13 cellular contexts compared by ENCODE assay signal in genomic region chr6:54801669-54802068, GRCh38. TPM values are rescaled to one million over a fixed set of nuclear protein-coding genes. Genes with fewer than 3 reads are reported as not detected.
DNase-seq lines count a peak whose midpoint lies in the region; ATAC-seq and TF ChIP-seq lines count a peak whose summit lies in the region.
"Had no signal": no experiment of that assay in that cellular context is flagged by ENCODE, and none has a peak within 500 bp of the region (broad histone marks: within the 10 kb centered on the region; RNA-seq: fewer than 3 reads in every experiment).

No MANE protein-coding gene starts in this region.

- POLR2A ChIA-PET in MCF 10A (lab: Yijun Ruan, JAX) = interaction anchor here (0.6 to 1.8 kb wide), 7 partner anchors 37 to 193 kb away, joined by 3 to 13 read pairs (median 3); partner anchors contain the start of gene FAM83B
- POLR2A ChIA-PET in RWPE1 (lab: Yijun Ruan, JAX; ENCODE audit: low non-redundant PET) = no interaction called here

- H3K36me3 Mint-ChIP-seq in MCF 10A (ENCODE audit: insufficient read depth, unreplicated experiment) = no peaks in the 10 kb centered on the region
- no peaks in the 10 kb centered on the region for H3K36me3 Mint-ChIP-seq in type B pancreatic cell
- H3K36me3 Mint-ChIP-seq in glutamatergic neuron (ENCODE audit: unreplicated experiment) = no peaks in the 10 kb centered on the region

- no peaks in the 10 kb centered on the region for H3K27me3 Mint-ChIP-seq in MCF 10A (ENCODE audit: insufficient read depth, unreplicated experiment)
- no peaks in the 10 kb centered on the region for H3K27me3 Mint-ChIP-seq in type B pancreatic cell
- no peaks in the 10 kb centered on the region for H3K27me3 Mint-ChIP-seq in glutamatergic neuron (ENCODE audit: unreplicated experiment)
- H3K27me3 Mint-ChIP-seq: B cell had no signal

- BruUV-seq in MCF 10A (replicated peaks; lab: Mats Ljungman, UMichigan) = no TSS peak

- CTCF ChIA-PET in MCF 10A (lab: Yijun Ruan, JAX) (interaction anchor here (1.0 to 1.8 kb wide), 2 partner anchors 83 to 84 kb away, joined by 4 to 6 read pairs; no protein-coding TSS in a partner anchor), RWPE1 (lab: Yijun Ruan, JAX) (interaction anchor here (0.6 kb wide), 2 partner anchors 12 to 815 kb away, joined by 3 to 4 read pairs; no protein-coding TSS in a partner anchor)

- H3K27ac Mint-ChIP-seq in MCF 10A (ENCODE audit: low read depth, unreplicated experiment) (no peak overlapping the region), type B pancreatic cell (peak overlapping the region; percentile 77), glutamatergic neuron (ENCODE audit: unreplicated experiment) (no peak overlapping the region)
- H3K27ac Mint-ChIP-seq: B cell had no signal

- intact Hi-C loops in MCF 10A (cut with micrococcal nuclease) = loop anchor here (2.0 kb wide), 1 partner anchor 45 kb away; the partner anchor contains the start of gene FAM83B
- intact Hi-C loops in breast epithelium (cut with DNase I; ENCODE audit: low total_unique reads) = no loop called here

- ATAC-seq in HG02852 (IDR thresholded peaks at IDR 0.05; ENCODE audit: unreplicated experiment) = no peak

- H3K9me3 ChIP-seq in breast epithelium = peaks cover 0 to 9% of the 10 kb centered on the region in 2 donors

- H3K4me1 Mint-ChIP-seq in MCF 10A (ENCODE audit: insufficient read depth, unreplicated experiment) = peaks cover 8% of the 10 kb centered on the region
- no peaks in the 10 kb centered on the region for H3K4me1 Mint-ChIP-seq in type B pancreatic cell (ENCODE audit: unreplicated experiment)
- no peaks in the 10 kb centered on the region for H3K4me1 Mint-ChIP-seq in glutamatergic neuron (ENCODE audit: low read depth, unreplicated experiment)
- H3K4me1 Mint-ChIP-seq: B cell had no signal

- peak; percentile 81 for DNase-seq in MCF 10A (ENCODE audit: unreplicated experiment)
- DNase-seq in breast epithelium (ENCODE audit: low spot score in 2 of 2) = no peak
- DNase-seq in RWPE1 (ENCODE audit: low spot score) = peak; percentile 82
- DNase-seq in fibroblast of villous mesenchyme (ENCODE audit: low read depth) = peak; percentile 91
- DNase-seq in type B pancreatic cell (ENCODE audit: extremely low spot score, unreplicated experiment) = no peak
- no peak for DNase-seq in NCI-H2196 treated with DMSO at 0.1 percent for 48 hours (lab: John Stamatoyannopoulos, UW; ENCODE audit: unreplicated experiment)
- no peak for DNase-seq in glutamatergic neuron
- DNase-seq: activated T-cell treated with anti-CD3 and anti-CD28 coated beads, Interleukin-2, amount 50 U/mL, for 1 hour; cortex of kidney; NCI-H345; nucleus accumbens had no signal

- no peak overlapping the region for H3K4me3 ChIP-seq in breast epithelium
- peak overlapping the region; percentile 3 for H3K4me3 ChIP-seq in fibroblast of villous mesenchyme (ENCODE audit: low read depth, low read length)

- no peaks in the 10 kb centered on the region for H3K27me3 ChIP-seq in breast epithelium

- TF ChIP-seq POLR2A in breast epithelium (IDR thresholded peaks at IDR 0.05) = no peak

- TF ChIP-seq CTCF in MCF 10A (IDR thresholded peaks at IDR 0.05; ENCODE audit: unreplicated experiment) (no peak), breast epithelium (IDR thresholded peaks at IDR 0.05) (no peak), RWPE1 (conservative IDR thresholded peaks at IDR 0.05; ENCODE audit: low read depth) (no peak), fibroblast of villous mesenchyme (IDR thresholded peaks at IDR 0.05; ENCODE audit: insufficient read depth, low read depth, low read length) (no peak), type B pancreatic cell (conservative IDR thresholded peaks at IDR 0.05) (no peak), glutamatergic neuron (IDR thresholded peaks at IDR 0.05; ENCODE audit: partially characterized antibody, unreplicated experiment) (no peak)

- no peaks in the 10 kb centered on the region for H3K36me3 ChIP-seq in breast epithelium

- no peaks in the 10 kb centered on the region for H3K4me1 ChIP-seq in breast epithelium

- H3K27ac ChIP-seq in breast epithelium = no peak overlapping the region
- H3K27ac ChIP-seq in RWPE1 = no peak overlapping the region

- H3K4me3 Mint-ChIP-seq in MCF 10A (ENCODE audit: unreplicated experiment) (peak overlapping the region; percentile 45), type B pancreatic cell (no peak overlapping the region), glutamatergic neuron (ENCODE audit: unreplicated experiment) (no peak overlapping the region)
- H3K4me3 Mint-ChIP-seq: B cell had no signal

- H3K9me3 Mint-ChIP-seq in MCF 10A (ENCODE audit: unreplicated experiment) (peaks cover 7% of the 10 kb centered on the region), type B pancreatic cell (no peaks in the 10 kb centered on the region), glutamatergic neuron (ENCODE audit: unreplicated experiment) (peaks cover under 1% of the 10 kb centered on the region)

RNA-seq across cellular contexts. Expression of gene FAM83B, which starts 44.9 kb away (rescaled TPM):
- total RNA-seq in MCF 10A (2022) (22.3 and 25.4 TPM in 2 replicates), breast epithelium (10 to 100 TPM in 1 of 3 donors, 1 to 10 TPM in 1, under 1 TPM in 1; 0.16 to 13.6 (median 8.8) TPM), fibroblast of villous mesenchyme (0.43 TPM in 1 of 2 replicates, not detected in the other), type B pancreatic cell (ENCODE audit: low replicate concordance) (11.3 and 33.9 TPM in 2 replicates), glutamatergic neuron (ENCODE audit: unreplicated experiment) (not detected)
- total RNA-seq: B cell had no signal

Comparison
In these comparisons a context has a peak if more than half of its experiments do, and no peak if none do; other contexts are left out.
1. DNase-seq: peak in MCF 10A (single experiment), RWPE1 (single experiment) and fibroblast of villous mesenchyme (single experiment); none in breast epithelium (0 of 2), type B pancreatic cell (single experiment), NCI-H2196 treated with DMSO at 0.1 percent for 48 hours (single experiment) and glutamatergic neuron (single experiment).